In genomic region chr11:76641905-76642304, GRCh38 we compare ENCODE assay signal across 24 cellular contexts. TPM values are rescaled to one million over a fixed set of nuclear protein-coding genes. Genes with fewer than 3 reads are reported as not detected.
DNase-seq lines count a peak whose midpoint lies in the region; ATAC-seq, FAIRE-seq and TF ChIP-seq lines count a peak whose summit lies in the region.
"Had no signal": no experiment of that assay in that cellular context is flagged by ENCODE, and none has a peak within 500 bp of the region (broad histone marks: within the 10 kb centered on the region; RNA-seq: fewer than 3 reads in every experiment).

No MANE protein-coding gene starts in this region.

- no peak for DNase-seq in activated CD4-positive, CD25-positive, alpha-beta regulatory T cell treated with anti-CD3 and anti-CD28 coated beads, Interleukin-2, amount 50 U/mL, for 72 hours
- DNase-seq in right atrium auricular region (ENCODE audit: low spot score) (peak; percentile 13), left ventricle myocardium inferior (no peak), mesothelial cell of epicardium (ENCODE audit: low spot score in 2 of 2, unreplicated experiment in 2 of 2) (peak in 1 of 2 experiments; percentile 21), pancreas (no peak)
- DNase-seq: cerebellar nuclear complex, hippocampal formation, KG1, NCI-H2081, NCI-H2227 treated with DMSO at 0.1 percent for 48 hours, substantia nigra, SW 1271, upper lobe of right lung had no signal

- H3K4me3 ChIP-seq in right atrium auricular region (no peak overlapping the region), left ventricle myocardium inferior (no peak overlapping the region), pancreas (no peak overlapping the region)
- H3K4me3 ChIP-seq: dorsolateral prefrontal cortex, gastroesophageal sphincter, GM12878, upper lobe of right lung had no signal

- H3K4me3 Mint-ChIP-seq in mesothelial cell of epicardium, result no peak overlapping the region
- H3K4me3 Mint-ChIP-seq: brain had no signal

- WGBS in pancreas, 2 donors, result 83 to 91% methylated on average over 4 of the region's 4 CpGs

- FAIRE-seq in pancreas (lab: Jason Lieb, UNC), result no peak
- FAIRE-seq: endothelial cell of umbilical vein, GM12878, HTR-8/SVneo had no signal

- H3K4me1 ChIP-seq in right atrium auricular region, result peaks cover 0 to 17% of the 10 kb centered on the region in 2 donors
- H3K4me1 ChIP-seq in left ventricle myocardium inferior, result peaks cover 18% of the 10 kb centered on the region
- H3K4me1 ChIP-seq in pancreas, result no peaks in the 10 kb centered on the region

- H3K27me3 ChIP-seq in right atrium auricular region (no peaks in the 10 kb centered on the region), left ventricle myocardium inferior (ENCODE audit: low read depth) (no peaks in the 10 kb centered on the region), pancreas (no peaks in the 10 kb centered on the region)
- H3K27me3 ChIP-seq: dorsolateral prefrontal cortex, gastroesophageal sphincter, upper lobe of right lung had no signal

- TF ChIP-seq CTCF in right atrium auricular region (IDR thresholded peaks at IDR 0.05), result no peak
- no peak for TF ChIP-seq CTCF in left ventricle myocardium inferior (IDR thresholded peaks at IDR 0.05; ENCODE audit: borderline replicate concordance)
- TF ChIP-seq CTCF in mesothelial cell of epicardium (IDR thresholded peaks at IDR 0.05; ENCODE audit: unreplicated experiment), result no peak
- no peak for TF ChIP-seq CTCF in pancreas (IDR thresholded peaks at IDR 0.05)

- intact Hi-C loops in left ventricle myocardium inferior (cut with micrococcal nuclease), result no loop called here
- intact Hi-C loops in pancreas (cut with DNase I), result no loop called here

- peaks cover 2% of the 10 kb centered on the region for H3K36me3 Mint-ChIP-seq in mesothelial cell of epicardium
- H3K36me3 Mint-ChIP-seq: brain had no signal

- H3K27ac Mint-ChIP-seq in mesothelial cell of epicardium, result peak overlapping the region; percentile 8

- H3K36me3 ChIP-seq in right atrium auricular region (no peaks in the 10 kb centered on the region), left ventricle myocardium inferior (no peaks in the 10 kb centered on the region), pancreas (no peaks in the 10 kb centered on the region)
- H3K36me3 ChIP-seq: gastroesophageal sphincter, upper lobe of right lung had no signal

- H3K27me3 Mint-ChIP-seq in mesothelial cell of epicardium (ENCODE audit: low read depth), result no peaks in the 10 kb centered on the region

- H3K9me3 Mint-ChIP-seq in mesothelial cell of epicardium, result peaks cover 12% of the 10 kb centered on the region

- ATAC-seq in activated CD4-positive, CD25-positive, alpha-beta regulatory T cell treated with anti-CD3 and anti-CD28 coated beads, Interleukin-2, amount 50 U/mL, for 24 hours, result peak; percentile 8 to 18
- ATAC-seq in HG03175 (IDR thresholded peaks at IDR 0.05; ENCODE audit: unreplicated experiment) (no peak), GM21360 (IDR thresholded peaks at IDR 0.05; ENCODE audit: unreplicated experiment) (no peak), pancreas (no peak)
- ATAC-seq: gastroesophageal sphincter, HCT116, upper lobe of right lung had no signal

- no peak overlapping the region for H3K27ac ChIP-seq in right atrium auricular region
- H3K27ac ChIP-seq in left ventricle myocardium inferior (replicated peaks), result no peak overlapping the region
- H3K27ac ChIP-seq in pancreas, result no peak overlapping the region
- H3K27ac ChIP-seq: 22Rv1, dorsolateral prefrontal cortex, gastroesophageal sphincter, upper lobe of right lung had no signal

- H3K9me3 ChIP-seq in right atrium auricular region (peaks cover 0 to 5% of the 10 kb centered on the region in 2 donors), left ventricle myocardium inferior (replicated peaks) (peaks cover 8% of the 10 kb centered on the region), pancreas (no peaks in the 10 kb centered on the region)
- H3K9me3 ChIP-seq: upper lobe of right lung had no signal

- H3K4me1 Mint-ChIP-seq in mesothelial cell of epicardium, result peaks cover 22% of the 10 kb centered on the region

RNA-seq across cellular contexts. Expression of gene LRRC32, which starts 28.6 kb away (rescaled TPM):
- total RNA-seq in right atrium auricular region (10 to 100 TPM; 37.9 to 56.0 TPM), left ventricle myocardium inferior (35.1 TPM), mesothelial cell of epicardium (37.9 to 44.4 TPM (median 43.2 TPM) in 3 replicates), pancreas (10 to 100 TPM in 2 of 6 donors, 1 to 10 TPM in 4; 5.7 to 26.0 (median 8.9) TPM)
- polyA plus RNA-seq in pancreas, result 10 to 100 TPM; 27.3 to 43.0 TPM

Comparison
In these comparisons a context has a peak if more than half of its experiments do, and no peak if none do; other contexts are left out.
1. ATAC-seq: peak in activated CD4-positive, CD25-positive, alpha-beta regulatory T cell treated with anti-CD3 and anti-CD28 coated beads, Interleukin-2, amount 50 U/mL, for 24 hours (2 of 2); none in HG03175 (single experiment), GM21360 (single experiment) and pancreas (0 of 4).